In genomic region chr2:47008381-47009280, GRCh38 we compare ENCODE assay signal across 8 cellular contexts.
DNase-seq lines count a peak whose midpoint lies in the region; ATAC-seq and TF ChIP-seq lines count a peak whose summit lies in the region.

No MANE protein-coding gene starts in this region.

- no peak overlapping the region for H3K4me3 Mint-ChIP-seq in immature natural killer cell

- DNase-seq in NCI-H1105 (lab: John Stamatoyannopoulos, UW) (peak; percentile 45), astrocyte of the cerebellum (ENCODE audit: low read depth) (peak; percentile 49), islet precursor cell (peak; percentile 83), substantia nigra (lab: John Stamatoyannopoulos, UW) (peak in 22 of 49 donors; percentile 25 to 98 (median 48)), immature natural killer cell (no peak), Peyer's patch (no peak)
- no peak for DNase-seq in effector CD4-positive, alpha-beta T cell

- no peak for ATAC-seq in GM18502 (IDR thresholded peaks at IDR 0.05; ENCODE audit: poor library complexity, unreplicated experiment)

- TF ChIP-seq CTCF in astrocyte of the cerebellum (IDR thresholded peaks at IDR 0.05; ENCODE audit: low read depth, low read length, missing control alignments), result no peak
- TF ChIP-seq CTCF in Peyer's patch (IDR thresholded peaks at IDR 0.05), result no peak

- H3K27ac ChIP-seq in substantia nigra (ENCODE audit: low read depth, low read length, poor library complexity, severe bottlenecking) (peak overlapping the region; percentile 76), Peyer's patch (peak overlapping the region in 2 of 4 donors; percentile 46 to 79)

- peaks cover 0 to 24% (median 0%) of the 10 kb centered on the region in 4 donors for H3K4me1 ChIP-seq in Peyer's patch

- peaks cover 6 to 18% (median 11%) of the 10 kb centered on the region in 3 donors for H3K36me3 Mint-ChIP-seq in immature natural killer cell

- peaks cover 0 to 66% (median 0%) of the 10 kb centered on the region in 3 donors for H3K36me3 ChIP-seq in Peyer's patch

- in situ Hi-C loops in astrocyte of the cerebellum (cut with HindIII; ENCODE audit: low sequenced_read_pairs), result loop anchor here (25.0 kb wide), 1 partner anchor 154 kb away; the partner anchor contains the start of gene STPG4

- no peaks in the 10 kb centered on the region for H3K27me3 ChIP-seq in Peyer's patch

- no peak overlapping the region for H3K4me3 ChIP-seq in astrocyte of the cerebellum (ENCODE audit: low read depth, low read length)
- no peak overlapping the region for H3K4me3 ChIP-seq in Peyer's patch

- H3K27me3 Mint-ChIP-seq in immature natural killer cell (ENCODE audit: low read depth in 3 of 3), result peaks cover 0 to 2% (median 0%) of the 10 kb centered on the region in 3 donors

- TF ChIP-seq POLR2A in Peyer's patch (IDR thresholded peaks at IDR 0.05), result no peak

- H3K9me3 Mint-ChIP-seq in immature natural killer cell, result no peaks in the 10 kb centered on the region

- no peak overlapping the region for H3K27ac Mint-ChIP-seq in immature natural killer cell

- H3K9me3 ChIP-seq in Peyer's patch, result no peaks in the 10 kb centered on the region

- H3K4me1 Mint-ChIP-seq in immature natural killer cell, result no peaks in the 10 kb centered on the region

Comparison
In these comparisons a context has a peak if more than half of its experiments do, and no peak if none do; other contexts are left out.
1. DNase-seq: peak in NCI-H1105 (single experiment), astrocyte of the cerebellum (single experiment) and islet precursor cell (single experiment); none in effector CD4-positive, alpha-beta T cell (single experiment), immature natural killer cell (0 of 3) and Peyer's patch (0 of 3).